ENCODE assay signal across 13 cellular contexts in genomic region chr13:38046049-38046376, GRCh38.
DNase-seq lines count a peak whose midpoint lies in the region; ATAC-seq and TF ChIP-seq lines count a peak whose summit lies in the region.
"Had no signal": no experiment of that assay in that cellular context is flagged by ENCODE, and none has a peak within 500 bp of the region (broad histone marks: within the 10 kb centered on the region; RNA-seq: fewer than 3 reads in every experiment).

No MANE protein-coding gene starts in this region.

- peaks cover 6% of the 10 kb centered on the region for H3K27me3 Mint-ChIP-seq in neural progenitor cell (ENCODE audit: insufficient read depth, low read depth)

- CTCF ChIA-PET in OCI-LY7 (lab: Charles Lee; ENCODE audit: unreplicated experiment), result no interaction called here
- CTCF ChIA-PET in mammary epithelial cell (lab: Charles Lee; ENCODE audit: low non-redundant PET), result no interaction called here

- in situ Hi-C loops in mammary epithelial cell (cut with MboI; ENCODE audit: low sequenced_read_pairs in 2 of 2), result loop anchor here in 1 of 2 donors (25.0 kb wide), 1 partner anchor 959 kb away; no protein-coding TSS in a partner anchor

- H2AFZ ChIP-seq in OCI-LY7 (ENCODE audit: low read length) (no peak overlapping the region), mammary epithelial cell (ENCODE audit: low read depth, low read length) (peak overlapping the region; percentile 79), neural progenitor cell (replicated peaks) (peak overlapping the region; percentile 74), Karpas-422 (ENCODE audit: low read length) (no peak overlapping the region)

- no peak for ATAC-seq in GM18519 (IDR thresholded peaks at IDR 0.05; ENCODE audit: low FRiP score, unreplicated experiment)

- no peaks in the 10 kb centered on the region for H3K4me1 ChIP-seq in OCI-LY7 (ENCODE audit: insufficient read depth, low read length, poor library complexity, severe bottlenecking)
- no peaks in the 10 kb centered on the region for H3K4me1 ChIP-seq in mammary epithelial cell (ENCODE audit: insufficient read depth, low read length)
- no peaks in the 10 kb centered on the region for H3K4me1 ChIP-seq in neural progenitor cell
- no peaks in the 10 kb centered on the region for H3K4me1 ChIP-seq in Karpas-422 (ENCODE audit: low read length)

- H4K20me1 ChIP-seq in OCI-LY7 (ENCODE audit: insufficient read depth, low read length) (no peaks in the 10 kb centered on the region), mammary epithelial cell (ENCODE audit: insufficient read depth, low read length) (no peaks in the 10 kb centered on the region), neural progenitor cell (ENCODE audit: low read depth) (no peaks in the 10 kb centered on the region), Karpas-422 (ENCODE audit: insufficient read depth, low read depth, low read length) (no peaks in the 10 kb centered on the region)

- POLR2A ChIA-PET in OCI-LY7 (lab: Charles Lee), result interaction anchor here (0.7 to 1.2 kb wide), 3 partner anchors 194 to 1028 kb away, joined by 3 read pairs; no protein-coding TSS in a partner anchor

- H3F3A ChIP-seq in neural progenitor cell (ENCODE audit: low read depth), result no peaks in the 10 kb centered on the region

- H3K9ac ChIP-seq in mammary epithelial cell (ENCODE audit: insufficient read depth, low read length) (no peak overlapping the region), neural progenitor cell (no peak overlapping the region), Karpas-422 (ENCODE audit: low read length) (no peak overlapping the region)

- dilution Hi-C loops in mammary epithelial cell (cut with HindIII; ENCODE audit: low sequenced_read_pairs), result no loop called here

- H3K27ac ChIP-seq in C4-2B (no peak overlapping the region), OCI-LY7 (ENCODE audit: low read depth, low read length, poor library complexity, severe bottlenecking) (no peak overlapping the region), mammary epithelial cell (ENCODE audit: insufficient read depth, low read depth, low read length) (no peak overlapping the region), neural progenitor cell (no peak overlapping the region), Karpas-422 (ENCODE audit: low read length) (no peak overlapping the region)

- no peaks in the 10 kb centered on the region for H3K9me3 ChIP-seq in OCI-LY7 (ENCODE audit: low read length)
- no peaks in the 10 kb centered on the region for H3K9me3 ChIP-seq in mammary epithelial cell (replicated peaks; ENCODE audit: insufficient read depth, low read length)
- no peaks in the 10 kb centered on the region for H3K9me3 ChIP-seq in neural progenitor cell (ENCODE audit: low read depth)
- no peaks in the 10 kb centered on the region for H3K9me3 ChIP-seq in Karpas-422 (ENCODE audit: low read length)

- no peak overlapping the region for H3K4me3 Mint-ChIP-seq in neural progenitor cell

- TF ChIP-seq CTCF in C4-2B (conservative IDR thresholded peaks at IDR 0.05) (peak; percentile 58), OCI-LY7 (conservative IDR thresholded peaks at IDR 0.05; ENCODE audit: low read length) (peak; percentile 2; the same call in 1 of the 2 replicates), mammary epithelial cell (conservative IDR thresholded peaks at IDR 0.05 in 1 of 2, IDR thresholded peaks at IDR 0.05 in 1 of 2; ENCODE audit: extremely low read depth in 1 of 2, insufficient read depth in 1 of 2, low read depth in 1 of 2, low read length in 2 of 2) (no peak), neural progenitor cell (IDR thresholded peaks at IDR 0.05) (no peak)

- H3K4me1 Mint-ChIP-seq in neural progenitor cell, result no peaks in the 10 kb centered on the region

- BruUV-seq in OCI-LY7 (replicated peaks; lab: Mats Ljungman, UMichigan) (no TSS peak), mammary epithelial cell (replicated peaks; lab: Mats Ljungman, UMichigan) (no TSS peak)

- intact Hi-C loops in OCI-LY7 (cut with micrococcal nuclease; ENCODE audit: unreplicated experiment), result loop anchor here (10.0 kb wide), 1 partner anchor 391 kb away; no protein-coding TSS in a partner anchor
- intact Hi-C loops in mammary epithelial cell (cut with micrococcal nuclease), result loop anchor here (1.0 to 5.0 kb wide), 2 partner anchors 279 to 372 kb away; no protein-coding TSS in a partner anchor

- 33% methylated on average over 1 of the region's 1 CpG for WGBS in mammary epithelial cell (ENCODE audit: low coverage, missing lambda C conversion rate)

- no peak overlapping the region for H3K27ac Mint-ChIP-seq in neural progenitor cell

- H3K4me3 ChIP-seq in OCI-LY7 (ENCODE audit: low read depth, low read length, poor library complexity, severe bottlenecking) (no peak overlapping the region), mammary epithelial cell (replicated peaks in 1 of 3; ENCODE audit: insufficient read depth in 1 of 3, low read depth in 2 of 3, low read length in 3 of 3) (no peak overlapping the region), neural progenitor cell (no peak overlapping the region), Karpas-422 (ENCODE audit: low read length) (no peak overlapping the region)

- H3K36me3 Mint-ChIP-seq in neural progenitor cell, result no peaks in the 10 kb centered on the region

- H3K27me3 ChIP-seq in mammary epithelial cell (ENCODE audit: insufficient read depth, low read length) (no peaks in the 10 kb centered on the region), neural progenitor cell (no peaks in the 10 kb centered on the region), Karpas-422 (ENCODE audit: low read length) (no peaks in the 10 kb centered on the region)

- peaks cover 16% of the 10 kb centered on the region for H3K9me3 Mint-ChIP-seq in neural progenitor cell

- H3K4me2 ChIP-seq in OCI-LY7 (ENCODE audit: low read length), result no peak overlapping the region
- H3K4me2 ChIP-seq in mammary epithelial cell (ENCODE audit: insufficient read depth, low read depth, low read length), result no peak overlapping the region
- no peak overlapping the region for H3K4me2 ChIP-seq in neural progenitor cell
- H3K4me2 ChIP-seq in Karpas-422 (ENCODE audit: low read depth, low read length, poor library complexity, severe bottlenecking), result no peak overlapping the region

- no peaks in the 10 kb centered on the region for H3K36me3 ChIP-seq in OCI-LY7 (ENCODE audit: insufficient read depth, low read length)
- H3K36me3 ChIP-seq in mammary epithelial cell (ENCODE audit: insufficient read depth, low read length), result no peaks in the 10 kb centered on the region
- no peaks in the 10 kb centered on the region for H3K36me3 ChIP-seq in neural progenitor cell
- no peaks in the 10 kb centered on the region for H3K36me3 ChIP-seq in Karpas-422 (ENCODE audit: insufficient read depth, low read length)

- no peaks in the 10 kb centered on the region for H3K79me2 ChIP-seq in OCI-LY7 (ENCODE audit: insufficient read depth, low read depth, low read length)
- H3K79me2 ChIP-seq in mammary epithelial cell (ENCODE audit: insufficient read depth, low read length), result no peaks in the 10 kb centered on the region
- no peaks in the 10 kb centered on the region for H3K79me2 ChIP-seq in neural progenitor cell (ENCODE audit: low read depth)
- no peaks in the 10 kb centered on the region for H3K79me2 ChIP-seq in Karpas-422 (ENCODE audit: low read length)

- no peak for DNase-seq in OCI-LY7 (ENCODE audit: low spot score)
- no peak for DNase-seq in mammary epithelial cell
- DNase-seq in neural progenitor cell (ENCODE audit: low spot score), result no peak
- no peak for DNase-seq in HT-29 (ENCODE audit: low spot score)
- DNase-seq in putamen (ENCODE audit: low spot score), result no peak
- DNase-seq in Karpas-422, result no peak
- DNase-seq: DMS153, NCI-H2029, NCI-H2171, NCI-H748 treated with DMSO at 0.1 percent for 48 hours, SIG-M5 had no signal

- H3K9me2 ChIP-seq in OCI-LY7 (ENCODE audit: insufficient read depth, low read length) (no peaks in the 10 kb centered on the region), Karpas-422 (replicated peaks; ENCODE audit: insufficient read depth, low read length) (no peaks in the 10 kb centered on the region)

Comparison
In these comparisons a context has a peak if more than half of its experiments do, and no peak if none do; other contexts are left out.
1. CTCF ChIP-seq: peak in C4-2B (single experiment) and OCI-LY7 (single experiment); none in mammary epithelial cell (0 of 2) and neural progenitor cell (single experiment).
2. H2AFZ ChIP-seq: peak in mammary epithelial cell (single experiment) and neural progenitor cell (single experiment); none in OCI-LY7 (single experiment) and Karpas-422 (single experiment).